ENCODE assay signal across 20 cellular contexts in genomic region chr20:41387433-41387832, GRCh38. TPM values are rescaled to one million over a fixed set of nuclear protein-coding genes. Genes with fewer than 3 reads are reported as not detected.
DNase-seq lines count a peak whose midpoint lies in the region; ATAC-seq and TF ChIP-seq lines count a peak whose summit lies in the region.
"Had no signal": no experiment of that assay in that cellular context is flagged by ENCODE, and none has a peak within 500 bp of the region (broad histone marks: within the 10 kb centered on the region; RNA-seq: fewer than 3 reads in every experiment).

No MANE protein-coding gene starts in this region.

- ATAC-seq in Right ventricle myocardium inferior (peak; percentile 43), HG03097 (IDR thresholded peaks at IDR 0.05; ENCODE audit: low FRiP score, unreplicated experiment) (no peak), GM21447 (IDR thresholded peaks at IDR 0.05; ENCODE audit: unreplicated experiment) (no peak)
- ATAC-seq: activated T-cell treated with anti-CD3 and anti-CD28 coated beads, Interleukin-2, amount 50 U/mL, for 72 hours; left lobe of liver; naive thymus-derived CD4-positive, alpha-beta T cell had no signal

- H3K27ac ChIP-seq in right atrium auricular region: no peak overlapping the region
- H3K27ac ChIP-seq: GM23248 had no signal

- intact Hi-C loops in Right ventricle myocardium inferior (cut with DNase I): no loop called here

- no peak overlapping the region for H3K4me3 ChIP-seq in right atrium auricular region
- no peak overlapping the region for H3K4me3 ChIP-seq in astrocyte of the spinal cord (ENCODE audit: low read depth, low read length)
- H3K4me3 ChIP-seq: GM23248 had no signal

- no peak for TF ChIP-seq CTCF in right atrium auricular region (IDR thresholded peaks at IDR 0.05)
- peak; percentile 12 for TF ChIP-seq CTCF in astrocyte of the spinal cord (IDR thresholded peaks at IDR 0.05; ENCODE audit: low read depth, low read length)

- peaks cover 0 to 24% of the 10 kb centered on the region in 2 donors for H3K4me1 ChIP-seq in right atrium auricular region

- in situ Hi-C loops in astrocyte of the spinal cord (cut with HindIII; ENCODE audit: low sequenced_read_pairs): no loop called here

- DNase-seq in Right ventricle myocardium inferior (ENCODE audit: missing footprints): no peak
- no peak for DNase-seq in right atrium auricular region (ENCODE audit: low spot score)
- DNase-seq in astrocyte of the spinal cord (ENCODE audit: low read depth, low spot score): no peak
- peak; percentile 47 for DNase-seq in iPS DF 19.7 (ENCODE audit: low read depth, low spot score)
- no peak for DNase-seq in GDM1 (lab: John Stamatoyannopoulos, UW)
- DNase-seq in SW480 (ENCODE audit: low spot score): no peak
- DNase-seq: activated CD4-positive, alpha-beta T cell treated with anti-CD3 and anti-CD28 coated beads, Interleukin-2, amount 50 U/mL, for 1 hour; activated T-cell treated with anti-CD3 and anti-CD28 coated beads, Interleukin-2, amount 50 U/mL, for 72 hours; head of caudate nucleus; naive thymus-derived CD4-positive, alpha-beta T cell; NCI-H1436; NCI-H774; SHP77; stimulated activated naive CD4-positive, alpha-beta T cell had no signal

- no peaks in the 10 kb centered on the region for H3K36me3 ChIP-seq in right atrium auricular region

- H3K27me3 ChIP-seq in right atrium auricular region: no peaks in the 10 kb centered on the region

- no peaks in the 10 kb centered on the region for H3K9me3 ChIP-seq in right atrium auricular region

RNA-seq across cellular contexts. Expression of gene EMILIN3, which starts 20.8 kb away (rescaled TPM):
- total RNA-seq in Right ventricle myocardium inferior (6.6 TPM), right atrium auricular region (1 to 10 TPM; 1.8 to 4.9 TPM)
- total RNA-seq: activated T-cell treated with anti-CD3 and anti-CD28 coated beads, Interleukin-2, amount 50 U/mL, for 72 hours; endothelial cell of umbilical vein; GM23248; renal cortical epithelial cell had no signal

RNA-seq across cellular contexts. Expression of gene LPIN3, which starts 46.8 kb away (rescaled TPM):
- total RNA-seq in Right ventricle myocardium inferior (18.1 TPM), right atrium auricular region (10 to 100 TPM in 1 of 2 donors, 1 to 10 TPM in 1; 9.7 to 13.7 TPM)
